23 cellular contexts compared by ENCODE assay signal in the genomic region with DNA sequence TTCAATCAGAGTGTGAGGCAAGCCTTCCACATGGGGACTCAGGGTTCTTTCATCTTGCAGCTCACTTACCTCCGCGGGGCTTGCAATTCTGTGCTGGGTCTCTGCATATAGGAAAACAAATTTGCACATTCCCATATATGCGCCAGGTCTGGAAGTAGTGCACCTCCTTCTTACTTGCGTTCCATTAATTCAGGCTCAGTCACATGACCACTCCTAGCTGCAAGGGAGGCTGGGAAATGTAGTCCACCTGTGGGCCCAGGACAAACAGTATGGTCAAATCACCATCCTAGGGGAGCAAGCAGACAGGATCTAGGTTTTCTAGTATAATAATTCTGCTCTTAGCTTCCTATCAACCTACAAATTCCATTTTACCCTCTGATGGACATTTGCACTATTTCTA. TPM values are rescaled to one million over a fixed set of nuclear protein-coding genes. Genes with fewer than 3 reads are reported as not detected.
"Had no signal": no experiment of that assay in that cellular context is flagged by ENCODE, and none has a peak within 500 bp of the region (broad histone marks: within the 10 kb centered on the region; RNA-seq: fewer than 3 reads in every experiment).

No MANE protein-coding gene starts in this region.

- ATAC-seq: effector memory CD8-positive, alpha-beta T cell; left ventricle myocardium superior; lower lobe of right lung; naive thymus-derived CD8-positive, alpha-beta T cell; stimulated activated memory B cell treated with anti-CD40 and anti-IgM and Interleukin-4, amounts not matched to agents 10 μg/mL and 1 μg/mL and 100 μg/mL, for 72 hours; stimulated activated naive CD8-positive, alpha-beta T cell treated with anti-CD3 and anti-CD28 coated beads, Interleukin-15, Interleukin-2, amounts not matched to agents 100 U/mL and 50 U/mL, for 24 hours had no signal

- H3K4me1 ChIP-seq: lower lobe of right lung, prostate gland, right atrium auricular region, sigmoid colon, testis, tibial artery had no signal

- H3K36me3 ChIP-seq: lower lobe of right lung, prostate gland, right atrium auricular region, sigmoid colon, tibial artery had no signal

- DNase-seq: cortex of kidney; effector memory CD8-positive, alpha-beta T cell; erythroblast; hypothalamus; immature natural killer cell; left ventricle myocardium superior; lower lobe of right lung; naive thymus-derived CD8-positive, alpha-beta T cell; nephron progenitor cell; nucleus accumbens; sigmoid colon; stimulated activated CD4-positive, alpha-beta T cell treated with anti-CD3 and anti-CD28 coated beads, Interleukin-2, amount 100 ng/mL, for 24 hours; stimulated activated CD4-positive, alpha-beta T cell treated with anti-CD3 and anti-CD28 coated beads, Interleukin-4, amount 100 ng/mL, for 4 hours; stimulated activated naive CD8-positive, alpha-beta T cell treated with anti-CD3 and anti-CD28 coated beads, Interleukin-15, Interleukin-2, amounts not matched to agents 100 U/mL and 50 U/mL, for 24 hours; substantia nigra; testis; tibial artery had no signal

- H3K9me3 ChIP-seq: lower lobe of right lung, prostate gland, right atrium auricular region, sigmoid colon, testis, tibial artery had no signal

- H3K27ac ChIP-seq: lower lobe of right lung, prostate gland, right atrium auricular region, sigmoid colon, testis, tibial artery had no signal

- H3K4me3 ChIP-seq: lower lobe of right lung, prostate gland, right atrium auricular region, sigmoid colon, testis, tibial artery had no signal

- FAIRE-seq: endometrium, frontal cortex, keratinocyte had no signal

- H3K27me3 ChIP-seq: right atrium auricular region, testis had no signal

RNA-seq across cellular contexts. Expression of a gene that starts 39.5 kb away (rescaled TPM):
- total RNA-seq: naive thymus-derived CD8-positive, alpha-beta T cell had no signal
- polyA plus RNA-seq: immature natural killer cell; naive thymus-derived CD8-positive, alpha-beta T cell had no signal
